In the genomic region with DNA sequence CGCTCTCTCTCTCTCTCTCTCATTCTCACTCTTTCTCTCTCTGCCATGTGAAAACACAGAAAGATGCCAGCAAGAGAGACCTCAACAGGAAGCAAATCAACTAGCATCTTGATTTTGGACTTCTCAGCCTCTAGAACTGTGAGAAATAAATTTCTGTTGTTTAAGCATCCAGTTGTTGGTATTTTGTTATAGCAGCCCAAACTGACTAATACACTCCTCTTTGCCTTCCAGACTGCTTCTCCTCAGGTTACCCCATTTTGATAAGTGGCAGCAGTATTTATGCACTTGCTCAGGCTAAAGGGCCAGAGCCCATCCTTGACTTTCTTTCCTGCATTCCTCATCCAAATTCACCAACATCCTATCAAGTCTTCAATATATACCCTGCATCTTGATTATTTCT, we compare ENCODE assay signal across 5 cellular contexts.
"Had no signal": no experiment of that assay in that cellular context is flagged by ENCODE, and none has a peak within 500 bp of the region (broad histone marks: within the 10 kb centered on the region; RNA-seq: fewer than 3 reads in every experiment).

No MANE protein-coding gene starts in this region.

- H3K4me2 ChIP-seq: KMS-11 had no signal

- FAIRE-seq: HTR-8/SVneo had no signal

- H3K9ac ChIP-seq: KMS-11 had no signal

- H3K27ac ChIP-seq: HL-60, KMS-11 had no signal

- DNase-seq: KBM-7, KG1 had no signal
